ENCODE assay signal across 8 cellular contexts in genomic region chr10:79267449-79267848, GRCh38.
A peak's percentile ranks its signal among the peaks of the same experiment; 100 is the strongest.
DNase-seq lines count a peak whose midpoint lies in the region; ATAC-seq, FAIRE-seq and TF ChIP-seq lines count a peak whose summit lies in the region.
"Had no signal": no experiment of that assay in that cellular context is flagged by ENCODE, and none has a peak within 500 bp of the region (broad histone marks: within the 10 kb centered on the region; RNA-seq: fewer than 3 reads in every experiment).

No MANE protein-coding gene starts in this region.

- H4K20me1 ChIP-seq in keratinocyte (ENCODE audit: control insufficient read depth, extremely low read depth, insufficient read depth, low read length) = no peaks in the 10 kb centered on the region

- intact Hi-C loops in activated B cell treated with CpG ODN at 0.5 μM for 24 hours (cut with micrococcal nuclease) = no loop called here

- DNase-seq in GM13977 (ENCODE audit: low spot score) = no peak
- DNase-seq in activated B cell treated with CpG ODN at 0.5 μM for 24 hours = no peak
- no peak for DNase-seq in keratinocyte (ENCODE audit: low read depth, low spot score)
- no peak for DNase-seq in putamen (ENCODE audit: low spot score)
- no peak for DNase-seq in erythroblast (lab: John Stamatoyannopoulos, UW)

- H3K4me3 ChIP-seq in keratinocyte (ENCODE audit: control insufficient read depth in 2 of 3, extremely low read depth in 1 of 3, insufficient read depth in 2 of 3, low read depth in 1 of 3, low read length in 3 of 3) = no peak overlapping the region
- H3K4me3 ChIP-seq in stomach smooth muscle (ENCODE audit: low read length in 2 of 2) = no peak overlapping the region

- H3K9me3 Mint-ChIP-seq in activated B cell treated with CpG ODN at 0.5 μM for 24 hours = no peaks in the 10 kb centered on the region

- no peak overlapping the region for H3K4me3 Mint-ChIP-seq in activated B cell treated with CpG ODN at 0.5 μM for 24 hours

- H3K27me3 ChIP-seq in keratinocyte (ENCODE audit: control insufficient read depth, extremely low read depth, insufficient read depth, low read length) (no peaks in the 10 kb centered on the region), stomach smooth muscle (ENCODE audit: control insufficient read depth in 1 of 2, insufficient read depth in 2 of 2, low read length in 2 of 2) (no peaks in the 10 kb centered on the region)

- H3K27me3 Mint-ChIP-seq in activated B cell treated with CpG ODN at 0.5 μM for 24 hours = no peaks in the 10 kb centered on the region

- no peak for FAIRE-seq in keratinocyte (lab: Jason Lieb, UNC)

- in situ Hi-C loops in GM13977 (cut with MboI; ENCODE audit: low pct_unique_long_range_greater_than_20kb, low sequenced_read_pairs, unreplicated experiment) = no loop called here

- H3K9me1 ChIP-seq in keratinocyte (ENCODE audit: control insufficient read depth, extremely low read depth, insufficient read depth, low read length) = peaks cover 2% of the 10 kb centered on the region

- H3K79me2 ChIP-seq in keratinocyte (ENCODE audit: control insufficient read depth, insufficient read depth, low read length) = no peaks in the 10 kb centered on the region

- peak overlapping the region; percentile 53 for H3K27ac Mint-ChIP-seq in activated B cell treated with CpG ODN at 0.5 μM for 24 hours

- POLR2A ChIA-PET in activated B cell treated with CpG ODN at 0.5 μM for 24 hours (lab: Charles Lee) = interaction anchor here (0.7 to 20.1 kb wide), 4 partner anchors 13 to 1233 kb away, joined by 3 to 311 read pairs (median 32); no protein-coding TSS in a partner anchor

- H3K4me1 ChIP-seq in keratinocyte (ENCODE audit: control insufficient read depth, extremely low read depth, insufficient read depth, low read length) = peaks cover 42% of the 10 kb centered on the region
- peaks cover 68% of the 10 kb centered on the region for H3K4me1 ChIP-seq in stomach smooth muscle (ENCODE audit: control insufficient read depth, insufficient read depth, low read length)

- H2AFZ ChIP-seq in keratinocyte (ENCODE audit: control insufficient read depth, low read length) = no peak overlapping the region

- no peak for ATAC-seq in activated B cell treated with CpG ODN at 0.5 μM for 24 hours (ENCODE audit: low read depth)
- ATAC-seq in HG02973 (IDR thresholded peaks at IDR 0.05; ENCODE audit: unreplicated experiment) = no peak

- no peak overlapping the region for H3K27ac ChIP-seq in keratinocyte (ENCODE audit: control insufficient read depth, insufficient read depth, low read length)
- H3K27ac ChIP-seq in stomach smooth muscle (ENCODE audit: low read length) = peak overlapping the region; percentile 66
- H3K27ac ChIP-seq: KMS-11 had no signal

- dilution Hi-C loops in keratinocyte (cut with MboI; ENCODE audit: extremely low pct_ligation_motif_present, low sequenced_read_pairs) = no loop called here

- H3K4me1 Mint-ChIP-seq in activated B cell treated with CpG ODN at 0.5 μM for 24 hours = peaks cover 92% of the 10 kb centered on the region

- no peak overlapping the region for H3K4me2 ChIP-seq in keratinocyte (ENCODE audit: control insufficient read depth, extremely low read depth, insufficient read depth, low read depth, low read length)
- H3K4me2 ChIP-seq: KMS-11 had no signal

- CTCF ChIA-PET in activated B cell treated with CpG ODN at 0.5 μM for 24 hours (lab: Charles Lee) = interaction anchor here (1.4 to 1.7 kb wide), 3 partner anchors 16 to 19 kb away, joined by 4 read pairs; no protein-coding TSS in a partner anchor

- H3K9ac ChIP-seq in keratinocyte (ENCODE audit: control insufficient read depth, extremely low read depth, insufficient read depth, low read length) (no peak overlapping the region), stomach smooth muscle (ENCODE audit: low read length in 2 of 2) (no peak overlapping the region)
- H3K9ac ChIP-seq: KMS-11 had no signal

- H3K9me3 ChIP-seq in keratinocyte (ENCODE audit: control insufficient read depth, low read depth, low read length) (no peaks in the 10 kb centered on the region), stomach smooth muscle (ENCODE audit: control insufficient read depth in 2 of 2, low read length in 2 of 2) (no peaks in the 10 kb centered on the region)

- peak; percentile 32 for TF ChIP-seq CTCF in GM13977 (IDR thresholded peaks at IDR 0.05; ENCODE audit: extremely low read depth, insufficient read depth, missing control alignments)
- TF ChIP-seq CTCF in activated B cell treated with CpG ODN at 0.5 μM for 24 hours (IDR thresholded peaks at IDR 0.05) = no peak
- peak in 2 of 3 experiments; percentile 15 to 17 for TF ChIP-seq CTCF in keratinocyte (optimal IDR thresholded peaks at IDR 0.05 in 1 of 3, IDR thresholded peaks at IDR 0.05 in 1 of 3, conservative IDR thresholded peaks at IDR 0.05 in 1 of 3; ENCODE audit: extremely low read depth in 1 of 3, insufficient read depth in 2 of 3, low read length in 3 of 3)

- no peaks in the 10 kb centered on the region for H3K36me3 Mint-ChIP-seq in activated B cell treated with CpG ODN at 0.5 μM for 24 hours (ENCODE audit: low read depth)

- H3K36me3 ChIP-seq in keratinocyte (ENCODE audit: control insufficient read depth in 2 of 2, extremely low read depth in 1 of 2, insufficient read depth in 2 of 2, low read length in 2 of 2) (peaks cover 2 to 7% of the 10 kb centered on the region in 2 experiments), stomach smooth muscle (ENCODE audit: control insufficient read depth in 2 of 2, insufficient read depth in 2 of 2, low read length in 2 of 2) (peaks cover 4 to 10% of the 10 kb centered on the region in 2 donors)

- no peak for TF ChIP-seq POLR2A in erythroblast (IDR thresholded peaks at IDR 0.05; ENCODE audit: low read length)
